Comparison of ENCODE assay signal across 10 cellular contexts in the genomic region with DNA sequence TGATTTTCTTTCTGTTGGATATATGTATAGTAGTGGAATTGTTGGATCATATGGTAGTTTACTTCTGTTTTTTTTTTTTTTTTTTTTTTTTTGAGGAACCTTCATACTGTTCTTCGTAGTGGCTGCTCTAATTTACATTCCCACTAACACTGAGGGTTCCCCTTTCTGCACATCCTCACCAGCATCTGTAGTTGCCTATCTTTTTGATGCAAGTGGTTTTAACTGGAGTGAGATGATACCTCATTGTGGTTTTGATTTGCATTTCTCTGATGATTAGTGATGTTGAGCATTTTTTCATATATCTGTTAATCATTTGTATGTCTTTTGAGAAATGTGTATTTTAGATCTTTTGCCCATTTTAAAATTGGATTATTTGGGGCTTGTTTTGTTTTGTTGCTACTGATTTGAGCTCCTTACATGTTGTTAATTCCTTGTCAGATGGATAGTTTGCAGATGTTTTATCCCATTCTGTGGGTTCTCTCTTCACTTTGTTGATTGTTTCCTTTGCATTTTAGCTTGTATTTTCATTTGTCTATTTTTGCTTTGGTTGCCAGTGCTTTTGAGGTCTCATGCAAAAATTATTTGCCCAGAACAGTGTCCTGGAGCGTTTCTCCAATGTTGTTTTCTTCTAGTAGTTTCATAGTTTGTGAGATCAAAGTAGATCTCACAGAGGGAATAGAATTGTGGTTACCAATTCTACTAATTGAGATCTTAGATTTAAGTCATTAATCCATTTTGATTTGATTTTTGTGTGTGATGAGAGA. TPM values are rescaled to one million over a fixed set of nuclear protein-coding genes. Genes with fewer than 3 reads are reported as not detected.
A peak's percentile ranks its signal among the peaks of the same experiment; 100 is the strongest.
DNase-seq lines count a peak whose midpoint lies in the region; ATAC-seq and TF ChIP-seq lines count a peak whose summit lies in the region.
"Had no signal": no experiment of that assay in that cellular context is flagged by ENCODE, and none has a peak within 500 bp of the region (broad histone marks: within the 10 kb centered on the region; RNA-seq: fewer than 3 reads in every experiment).

No MANE protein-coding gene starts in this region.

- no peak overlapping the region for H3K27ac Mint-ChIP-seq in memory B cell
- H3K27ac Mint-ChIP-seq: activated T-cell treated with anti-CD3 and anti-CD28 coated beads, Interleukin-2, amount 50 U/mL, for 24 hours had no signal

- DNase-seq in memory B cell (ENCODE audit: low spot score in 2 of 2): peak in 1 of 2 donors; percentile 18
- DNase-seq in NCI-H2107 (lab: John Stamatoyannopoulos, UW): no peak
- DNase-seq in activated CD4-positive, alpha-beta T cell treated with anti-CD3 and anti-CD28 coated beads for 48 hours: no peak
- no peak for DNase-seq in stimulated activated CD4-positive, alpha-beta T cell treated with anti-CD3 and anti-CD28 coated beads, Interleukin-2, amount 100 ng/mL, for 48 hours
- no peak for DNase-seq in omental fat pad (ENCODE audit: low spot score)
- DNase-seq: activated T-cell treated with anti-CD3 and anti-CD28 coated beads, Interleukin-2, amount 50 U/mL, for 24 hours; SJCRH30 had no signal

- H3K27me3 Mint-ChIP-seq in memory B cell: no peaks in the 10 kb centered on the region
- H3K27me3 Mint-ChIP-seq: activated T-cell treated with anti-CD3 and anti-CD28 coated beads, Interleukin-2, amount 50 U/mL, for 24 hours had no signal

- H3K36me3 Mint-ChIP-seq in memory B cell: peaks cover 29% of the 10 kb centered on the region

- H3K4me3 Mint-ChIP-seq in memory B cell: no peak overlapping the region
- H3K4me3 Mint-ChIP-seq: activated T-cell treated with anti-CD3 and anti-CD28 coated beads, Interleukin-2, amount 50 U/mL, for 24 hours had no signal

- ATAC-seq in GM18873 (IDR thresholded peaks at IDR 0.05; ENCODE audit: low FRiP score, unreplicated experiment): peak; percentile 86
- peak; percentile 87 for ATAC-seq in GM21737 (IDR thresholded peaks at IDR 0.05; ENCODE audit: unreplicated experiment)
- peak; percentile 83 for ATAC-seq in HG03457 (IDR thresholded peaks at IDR 0.05; ENCODE audit: unreplicated experiment)
- peak; percentile 100 for ATAC-seq in memory B cell (ENCODE audit: low read depth)
- no peak for ATAC-seq in omental fat pad (ENCODE audit: low FRiP score)

- H3K4me1 Mint-ChIP-seq in memory B cell: peaks cover 13% of the 10 kb centered on the region

- H3K9me3 Mint-ChIP-seq in memory B cell: no peaks in the 10 kb centered on the region
- H3K9me3 Mint-ChIP-seq: activated T-cell treated with anti-CD3 and anti-CD28 coated beads, Interleukin-2, amount 50 U/mL, for 24 hours had no signal

- TF ChIP-seq CTCF in omental fat pad (IDR thresholded peaks at IDR 0.05): no peak

RNA-seq across cellular contexts. Expression of a gene that starts 25.0 kb away (rescaled TPM):
- 10 to 100 TPM; 18.7 to 37.8 (median 24.9) TPM for total RNA-seq in omental fat pad

RNA-seq across cellular contexts. Expression of a gene that starts 52.7 kb away (rescaled TPM):
- 10 to 100 TPM; 11.1 to 32.0 (median 13.3) TPM for total RNA-seq in omental fat pad
